ENCODE assay signal across 15 cellular contexts in the genomic region with DNA sequence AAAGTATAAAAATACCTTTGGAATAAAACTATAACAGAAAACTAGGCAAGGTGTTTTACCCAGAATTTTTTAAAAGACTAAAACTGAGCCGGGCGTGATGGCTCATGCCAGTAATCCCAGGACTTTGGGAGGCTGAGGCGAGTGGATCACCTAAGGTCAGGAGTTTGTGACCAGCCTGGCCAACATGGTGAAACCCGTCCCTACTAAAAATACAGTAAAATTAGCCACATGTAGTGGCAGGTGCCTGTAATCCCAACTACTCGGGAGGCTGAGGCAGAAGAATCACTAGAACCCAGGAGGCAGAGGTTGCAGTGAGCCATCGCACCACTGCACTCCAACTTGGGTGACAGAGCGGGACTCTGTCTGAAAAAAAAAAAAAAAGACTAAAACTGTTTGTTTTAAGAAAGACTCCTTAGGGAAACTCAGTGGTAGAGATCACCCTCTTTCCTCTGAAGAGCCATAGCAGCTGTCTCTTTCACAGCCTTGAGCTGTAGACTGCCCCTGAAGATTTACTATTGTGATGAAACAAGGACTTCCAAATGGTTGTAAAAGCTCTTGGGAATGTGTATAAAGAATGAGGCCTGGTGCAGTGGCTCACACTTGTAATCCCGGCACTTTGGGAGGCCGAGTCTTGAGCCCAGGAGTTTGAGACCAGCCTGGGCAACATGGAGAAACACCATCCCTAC. TPM values are rescaled to one million over a fixed set of nuclear protein-coding genes. Genes with fewer than 3 reads are reported as not detected.
DNase-seq lines count a peak whose midpoint lies in the region; ATAC-seq and TF ChIP-seq lines count a peak whose summit lies in the region.
"Had no signal": no experiment of that assay in that cellular context is flagged by ENCODE, and none has a peak within 500 bp of the region (broad histone marks: within the 10 kb centered on the region; RNA-seq: fewer than 3 reads in every experiment).

No MANE protein-coding gene starts in this region.

- WGBS in stomach, 5 donors = 89 to 98% (median 96%) methylated on average over 9 of the region's 9 CpGs

- intact Hi-C loops in stomach (cut with DNase I; ENCODE audit: low total_unique reads) = no loop called here

- no peak for ATAC-seq in stimulated activated naive B cell treated with anti-CD40 and anti-IgM and Interleukin-4, amounts not matched to agents 10 μg/mL and 1 μg/mL and 100 μg/mL, for 72 hours (replicated peaks)
- no peak for ATAC-seq in HG02610 (IDR thresholded peaks at IDR 0.05; ENCODE audit: unreplicated experiment)
- ATAC-seq: CD8-positive, alpha-beta T cell had no signal

- TF ChIP-seq EP300 in stomach (IDR thresholded peaks at IDR 0.05) = no peak

- CTCF ChIA-PET in HEK293 (lab: Yijun Ruan, JAX) = no interaction called here

- DNase-seq in activated naive CD8-positive, alpha-beta T cell treated with anti-CD3 and anti-CD28 coated beads for 36 hours = no peak
- no peak for DNase-seq in nephron progenitor cell
- no peak for DNase-seq in stimulated activated naive B cell treated with anti-CD40 and anti-IgM and Interleukin-4, amounts not matched to agents 10 μg/mL and 1 μg/mL and 100 μg/mL, for 72 hours
- no peak for DNase-seq in COR-L47 (lab: John Stamatoyannopoulos, UW)
- no peak for DNase-seq in stomach
- DNase-seq: CD8-positive, alpha-beta T cell; NCI-H187 treated with DMSO at 0.1 percent for 48 hours; NCI-H2171; NCI-H446 treated with DMSO at 0.1 percent for 48 hours; NCI-H82; Peyer's patch; SIG-M5 had no signal

- H3K4me1 ChIP-seq in HEK293 (ENCODE audit: control insufficient read depth, insufficient read depth, low read length) (peaks cover 8% of the 10 kb centered on the region), stomach (peaks cover 0 to 7% (median 0%) of the 10 kb centered on the region in 4 donors)
- H3K4me1 ChIP-seq: Peyer's patch had no signal

- H3K4me1 Mint-ChIP-seq in activated naive CD8-positive, alpha-beta T cell treated with anti-CD3 and anti-CD28 coated beads for 36 hours = peaks cover 32% of the 10 kb centered on the region
- peaks cover 31% of the 10 kb centered on the region for H3K4me1 Mint-ChIP-seq in nephron progenitor cell
- peaks cover 16 to 32% of the 10 kb centered on the region in 2 donors for H3K4me1 Mint-ChIP-seq in stimulated activated naive B cell treated with anti-CD40 and anti-IgM and Interleukin-4, amounts not matched to agents 10 μg/mL and 1 μg/mL and 100 μg/mL, for 72 hours

- POLR2A ChIA-PET in HEK293 (lab: Yijun Ruan, JAX) = no interaction called here

- H3K4me3 ChIP-seq in HEK293 (ENCODE audit: low read depth, low read length) (no peak overlapping the region), stomach (no peak overlapping the region)
- H3K4me3 ChIP-seq: Peyer's patch had no signal

- TF ChIP-seq POLR2A in stomach (IDR thresholded peaks at IDR 0.05) = no peak

- H3K36me3 ChIP-seq in HEK293 (ENCODE audit: control insufficient read depth in 2 of 2, insufficient read depth in 1 of 2, low read length in 2 of 2) (no peaks in the 10 kb centered on the region; a peak in 1 of 3 replicates), stomach (no peaks in the 10 kb centered on the region)
- H3K36me3 ChIP-seq: Peyer's patch had no signal

- peaks cover 26% of the 10 kb centered on the region for H3K36me3 Mint-ChIP-seq in activated naive CD8-positive, alpha-beta T cell treated with anti-CD3 and anti-CD28 coated beads for 36 hours
- peaks cover 38% of the 10 kb centered on the region for H3K36me3 Mint-ChIP-seq in nephron progenitor cell (ENCODE audit: low read depth)
- peaks cover 17 to 29% of the 10 kb centered on the region in 2 donors for H3K36me3 Mint-ChIP-seq in stimulated activated naive B cell treated with anti-CD40 and anti-IgM and Interleukin-4, amounts not matched to agents 10 μg/mL and 1 μg/mL and 100 μg/mL, for 72 hours

- TF ChIP-seq CTCF in HEK293 (tag by site-specific recombination; IDR thresholded peaks at IDR 0.05) (no peak), nephron progenitor cell (IDR thresholded peaks at IDR 0.05) (no peak), stomach (IDR thresholded peaks at IDR 0.05) (no peak)

- H3K27ac Mint-ChIP-seq in activated naive CD8-positive, alpha-beta T cell treated with anti-CD3 and anti-CD28 coated beads for 36 hours = peak overlapping the region; percentile 46
- peak overlapping the region; percentile 92 for H3K27ac Mint-ChIP-seq in nephron progenitor cell
- peak overlapping the region; percentile 61 for H3K27ac Mint-ChIP-seq in stimulated activated naive B cell treated with anti-CD40 and anti-IgM and Interleukin-4, amounts not matched to agents 10 μg/mL and 1 μg/mL and 100 μg/mL, for 72 hours
- H3K27ac Mint-ChIP-seq: CD8-positive, alpha-beta T cell had no signal

- H3K27me3 Mint-ChIP-seq in activated naive CD8-positive, alpha-beta T cell treated with anti-CD3 and anti-CD28 coated beads for 36 hours = no peaks in the 10 kb centered on the region
- H3K27me3 Mint-ChIP-seq in nephron progenitor cell (ENCODE audit: low read depth, poor library complexity) = peaks cover 2% of the 10 kb centered on the region
- no peaks in the 10 kb centered on the region for H3K27me3 Mint-ChIP-seq in stimulated activated naive B cell treated with anti-CD40 and anti-IgM and Interleukin-4, amounts not matched to agents 10 μg/mL and 1 μg/mL and 100 μg/mL, for 72 hours

- H3K27me3 ChIP-seq in stomach = no peaks in the 10 kb centered on the region
- H3K27me3 ChIP-seq: Peyer's patch had no signal

- H3K4me3 Mint-ChIP-seq in activated naive CD8-positive, alpha-beta T cell treated with anti-CD3 and anti-CD28 coated beads for 36 hours = no peak overlapping the region
- H3K4me3 Mint-ChIP-seq in nephron progenitor cell = peak overlapping the region; percentile 31
- no peak overlapping the region for H3K4me3 Mint-ChIP-seq in stimulated activated naive B cell treated with anti-CD40 and anti-IgM and Interleukin-4, amounts not matched to agents 10 μg/mL and 1 μg/mL and 100 μg/mL, for 72 hours
- H3K4me3 Mint-ChIP-seq: CD8-positive, alpha-beta T cell had no signal

- no peak overlapping the region for H3K27ac ChIP-seq in HEK293 (ENCODE audit: extremely low read depth, low read depth, low read length)
- H3K27ac ChIP-seq in stomach = no peak overlapping the region
- H3K27ac ChIP-seq: Peyer's patch had no signal

- no peaks in the 10 kb centered on the region for H3K9me3 ChIP-seq in HEK293 (ENCODE audit: control insufficient read depth, insufficient read depth, low read depth, low read length)
- H3K9me3 ChIP-seq in stomach = no peaks in the 10 kb centered on the region
- H3K9me3 ChIP-seq: Peyer's patch had no signal

- no peaks in the 10 kb centered on the region for H3K9me3 Mint-ChIP-seq in activated naive CD8-positive, alpha-beta T cell treated with anti-CD3 and anti-CD28 coated beads for 36 hours
- H3K9me3 Mint-ChIP-seq in nephron progenitor cell = no peaks in the 10 kb centered on the region
- no peaks in the 10 kb centered on the region for H3K9me3 Mint-ChIP-seq in stimulated activated naive B cell treated with anti-CD40 and anti-IgM and Interleukin-4, amounts not matched to agents 10 μg/mL and 1 μg/mL and 100 μg/mL, for 72 hours
- H3K9me3 Mint-ChIP-seq: CD8-positive, alpha-beta T cell had no signal

TF ChIP-seq in HEK293, 187 proteins besides CTCF, POLR2A, EP300 and RAD21:
- TF ChIP-seq ZXDB (tag by site-specific recombination; IDR thresholded peaks at IDR 0.05) (no peak), FEZF1 (tag by site-specific recombination; IDR thresholded peaks at IDR 0.05) (peak; percentile 84)

RNA-seq across cellular contexts. Expression of gene KCTD4, which starts 14.7 kb away (rescaled TPM):
- not detected for total RNA-seq in activated naive CD8-positive, alpha-beta T cell treated with anti-CD3 and anti-CD28 coated beads for 36 hours
- total RNA-seq in stomach = not detected
- polyA plus RNA-seq in stomach = under 1 TPM in 1 of 3 donors, not detected in 2; 0.10 TPM
- total RNA-seq: CD8-positive, alpha-beta T cell; H1 had no signal
- polyA plus RNA-seq: H1 had no signal
